ENCODE assay signal across 8 cellular contexts in genomic region chr14:101809671-101810514, GRCh38. TPM values are rescaled to one million over a fixed set of nuclear protein-coding genes. Genes with fewer than 3 reads are reported as not detected.
A peak's percentile ranks its signal among the peaks of the same experiment; 100 is the strongest.
DNase-seq lines count a peak whose midpoint lies in the region; ATAC-seq and TF ChIP-seq lines count a peak whose summit lies in the region.

No MANE protein-coding gene starts in this region.

- no peaks in the 10 kb centered on the region for H4K20me1 ChIP-seq in HCT116 (ENCODE audit: insufficient read depth)
- H4K20me1 ChIP-seq in MM.1S (ENCODE audit: insufficient read depth, low read length), result no peaks in the 10 kb centered on the region
- peaks cover 15% of the 10 kb centered on the region for H4K20me1 ChIP-seq in neural cell (ENCODE audit: insufficient read depth)

- H3K4me2 ChIP-seq in HCT116 (ENCODE audit: low read length) (peak overlapping the region; percentile 67), MM.1S (ENCODE audit: low read depth, low read length) (peak overlapping the region; percentile 87), neural cell (ENCODE audit: low read length) (peak overlapping the region; percentile 96)

- CTCF ChIA-PET in HCT116 (lab: Charles Lee), result interaction anchor here (1.2 to 2.4 kb wide), 3 partner anchors 38 to 103 kb away, joined by 3 to 10 read pairs (median 7); no protein-coding TSS in a partner anchor

- H3K4me1 ChIP-seq in HCT116 (ENCODE audit: control insufficient read depth in 1 of 2, insufficient read depth in 2 of 2, low read length in 2 of 2), result peaks cover 7 to 28% of the 10 kb centered on the region in 2 experiments; a peak in 3 of 4 replicates
- peaks cover 23% of the 10 kb centered on the region for H3K4me1 ChIP-seq in MM.1S (ENCODE audit: low read length)
- H3K4me1 ChIP-seq in suprapubic skin, result peaks cover 51% of the 10 kb centered on the region

- H3K9ac ChIP-seq in HCT116 (ENCODE audit: low read length) (peak overlapping the region; percentile 82), MM.1S (ENCODE audit: low read length) (peak overlapping the region; percentile 100), neural cell (ENCODE audit: low read length) (peak overlapping the region; percentile 98)

- TF ChIP-seq RAD21 in HCT116 (IDR thresholded peaks at IDR 0.05; ENCODE audit: low read depth) (no peak), neural cell (conservative IDR thresholded peaks at IDR 0.05) (peak; percentile 40)

- TF ChIP-seq EP300 in neural cell (conservative IDR thresholded peaks at IDR 0.05; ENCODE audit: poor library complexity, severe bottlenecking), result peak; percentile 74
- TF ChIP-seq EP300 in suprapubic skin (IDR thresholded peaks at IDR 0.05), result peak; percentile 43

- intact Hi-C loops in HCT116 (cut with micrococcal nuclease), result no loop called here

- H3K27ac ChIP-seq in HCT116 (ENCODE audit: low read depth, low read length), result peak overlapping the region; percentile 82
- H3K27ac ChIP-seq in MM.1S (ENCODE audit: low read length), result peak overlapping the region; percentile 100
- H3K27ac ChIP-seq in neural cell (ENCODE audit: low read length), result peak overlapping the region; percentile 100
- peak overlapping the region; percentile 99 for H3K27ac ChIP-seq in suprapubic skin

- H3F3A ChIP-seq in MM.1S (ENCODE audit: insufficient read depth, low read length) (peaks cover 5% of the 10 kb centered on the region), neural cell (ENCODE audit: insufficient read depth, low read length, poor library complexity, severe bottlenecking) (no peaks in the 10 kb centered on the region)

- no peaks in the 10 kb centered on the region for H3K27me3 ChIP-seq in HCT116 (ENCODE audit: insufficient read depth, low read length)
- H3K27me3 ChIP-seq in MM.1S (replicated peaks; ENCODE audit: insufficient read depth, low read length), result no peaks in the 10 kb centered on the region
- no peaks in the 10 kb centered on the region for H3K27me3 ChIP-seq in neural cell (ENCODE audit: insufficient read depth, low read depth, low read length)
- H3K27me3 ChIP-seq in suprapubic skin, result no peaks in the 10 kb centered on the region

- WGBS in suprapubic skin, result under 1% methylated on average over 23 of the region's 23 CpGs

- no peaks in the 10 kb centered on the region for H3K9me3 ChIP-seq in HCT116 (ENCODE audit: control insufficient read depth in 1 of 2, insufficient read depth in 1 of 2, low read depth in 1 of 2, low read length in 2 of 2)
- H3K9me3 ChIP-seq in MM.1S (replicated peaks; ENCODE audit: insufficient read depth, low read length), result no peaks in the 10 kb centered on the region
- no peaks in the 10 kb centered on the region for H3K9me3 ChIP-seq in neural cell (ENCODE audit: low read length)
- no peaks in the 10 kb centered on the region for H3K9me3 ChIP-seq in suprapubic skin

- H3K9me2 ChIP-seq in HCT116 (ENCODE audit: insufficient read depth) (no peaks in the 10 kb centered on the region), MM.1S (replicated peaks; ENCODE audit: insufficient read depth, low read length) (no peaks in the 10 kb centered on the region), neural cell (ENCODE audit: insufficient read depth, low read length) (no peaks in the 10 kb centered on the region)

- DNase-seq in GF-D8 (lab: John Stamatoyannopoulos, UW) (peak; percentile 74), HCT116 (ENCODE audit: low read depth, low spot score) (peak; percentile 91), MM.1S (peak; percentile 83), SHP77 treated with DMSO at 0.1 percent for 48 hours (lab: John Stamatoyannopoulos, UW) (peak; percentile 94), foreskin fibroblast (peak; percentile 87 to 94), suprapubic skin (ENCODE audit: low spot score in 2 of 2) (peak; percentile 88 to 90)
- peak; percentile 75 for DNase-seq in activated gamma-delta T cell treated with anti-CD3 and anti-CD28 coated beads, Interleukin-2, amount 50 U/mL, for 16 hours (ENCODE audit: low read depth)

- H3K4me3 ChIP-seq in HCT116 (replicated peaks in 1 of 2; ENCODE audit: low read depth in 1 of 2, low read length in 2 of 2) (peak overlapping the region; percentile 75 to 76), MM.1S (ENCODE audit: low read length) (peak overlapping the region; percentile 87), foreskin fibroblast (ENCODE audit: low read depth in 1 of 2, low read length in 2 of 2) (peak overlapping the region; percentile 68 to 80), neural cell (ENCODE audit: low read length) (peak overlapping the region; percentile 76), suprapubic skin (peak overlapping the region; percentile 65)

- RAD21 ChIA-PET in HCT116 (lab: Charles Lee; ENCODE audit: low non-redundant PET in 1 of 2, low total read pairs in 2 of 2, uncharacterized antibody in 2 of 2, unreplicated experiment in 2 of 2), result no interaction called here

- TF ChIP-seq CTCF in HCT116 (IDR thresholded peaks at IDR 0.05 in 2 of 3, conservative IDR thresholded peaks at IDR 0.05 in 1 of 3; ENCODE audit: borderline replicate concordance in 1 of 3, insufficient read depth in 1 of 3, low read depth in 2 of 3, low read length in 2 of 3) (no peak), MM.1S (IDR thresholded peaks at IDR 0.05; ENCODE audit: low read length) (no peak), foreskin fibroblast (IDR thresholded peaks at IDR 0.05; ENCODE audit: low read depth, low read length) (no peak), neural cell (IDR thresholded peaks at IDR 0.05; ENCODE audit: poor library complexity, severe bottlenecking) (no peak), suprapubic skin (IDR thresholded peaks at IDR 0.05) (no peak)

- H2AFZ ChIP-seq in HCT116 (ENCODE audit: low read depth, low read length, poor library complexity, severe bottlenecking) (no peak overlapping the region), MM.1S (ENCODE audit: low read length) (no peak overlapping the region), neural cell (ENCODE audit: low read depth, low read length) (peak overlapping the region; percentile 92)

- H3K36me3 ChIP-seq in HCT116 (ENCODE audit: control insufficient read depth in 1 of 2, insufficient read depth in 2 of 2, low read length in 2 of 2) (no peaks in the 10 kb centered on the region), MM.1S (replicated peaks; ENCODE audit: insufficient read depth, low read length) (no peaks in the 10 kb centered on the region), neural cell (ENCODE audit: insufficient read depth, low read length) (no peaks in the 10 kb centered on the region), suprapubic skin (no peaks in the 10 kb centered on the region)

- TSS peak; percentile 83 for BruUV-seq in HCT116 (replicated peaks; lab: Mats Ljungman, UMichigan)

- POLR2A ChIA-PET in HCT116 (lab: Charles Lee), result interaction anchor here (0.6 to 3.8 kb wide), 8 partner anchors 12 to 1264 kb away, joined by 3 to 14 read pairs (median 4); no protein-coding TSS in a partner anchor

- TF ChIP-seq POLR2A in HCT116 (IDR thresholded peaks at IDR 0.05; ENCODE audit: borderline replicate concordance, extremely low read depth, insufficient read depth, insufficient read length) (peak; percentile 52), suprapubic skin (IDR thresholded peaks at IDR 0.05) (peak in 1 of 2 donors; percentile 65)

- ATAC-seq in HCT116, result peak; percentile 92

- H3K79me2 ChIP-seq in HCT116 (ENCODE audit: insufficient read depth, low read length), result peaks cover 47% of the 10 kb centered on the region
- peaks cover 47% of the 10 kb centered on the region for H3K79me2 ChIP-seq in MM.1S (ENCODE audit: low read length)
- H3K79me2 ChIP-seq in neural cell (replicated peaks; ENCODE audit: insufficient read depth, low read length), result peaks cover 46% of the 10 kb centered on the region

TF ChIP-seq in HCT116, 20 proteins besides CTCF, POLR2A, EP300 and RAD21 (continues in another document):
- TF ChIP-seq ATF3 (IDR thresholded peaks at IDR 0.05) (no peak), POLR2AphosphoS5 (IDR thresholded peaks at IDR 0.05; ENCODE audit: low read depth, low read length) (peak; percentile 72), TCF7L2 (IDR thresholded peaks at IDR 0.05; ENCODE audit: borderline replicate concordance, extremely low read depth, insufficient read depth, insufficient read length) (peak; percentile 15), SP1 (IDR thresholded peaks at IDR 0.05; ENCODE audit: low read depth) (peak; percentile 60; the same call in 1 of the 2 replicates), ZFX (IDR thresholded peaks at IDR 0.05) (peak; percentile 51), JUND (IDR thresholded peaks at IDR 0.05) (no peak; the same call in 1 of the 2 replicates)

TF ChIP-seq in neural cell, 6 proteins besides CTCF, POLR2A, EP300 and RAD21 (continues in another document):
- peak; percentile 99 for TF ChIP-seq TAF1 (IDR thresholded peaks at IDR 0.05; ENCODE audit: low read depth)
- peak; percentile 19 for TF ChIP-seq SMC3 (conservative IDR thresholded peaks at IDR 0.05; ENCODE audit: poor library complexity)
- peak; percentile 64 for TF ChIP-seq MXI1 (conservative IDR thresholded peaks at IDR 0.05; ENCODE audit: poor library complexity, severe bottlenecking)
- peak; percentile 98 for TF ChIP-seq REST (IDR thresholded peaks at IDR 0.05; ENCODE audit: borderline replicate concordance)
- TF ChIP-seq EZH2 (IDR thresholded peaks at IDR 0.05; ENCODE audit: borderline replicate concordance, insufficient read depth, low read length, poor library complexity, severe bottlenecking), result no peak

RNA-seq across cellular contexts. Expression of gene PPP2R5C, which starts 48.4 kb away (rescaled TPM):
- total RNA-seq in HCT116 (2021; ENCODE audit: unreplicated experiment) (117 TPM), suprapubic skin (100 to 1,000 TPM; 104 to 149 (median 119) TPM)
- 66.7 and 78.7 TPM in 2 replicates for polyA plus RNA-seq in HCT116 (2012)
- polyA plus RNA-seq in neural cell, result 108 and 111 TPM in 2 replicates
- polyA minus RNA-seq in neural cell, result 167 and 189 TPM in 2 replicates

Comparison
In these comparisons a context has a peak if more than half of its experiments do, and no peak if none do; other contexts are left out.
1. Peak in every context shown above with its lines: DNase-seq, ATAC-seq, H3K4me3 ChIP-seq and H3K27ac ChIP-seq.